ENCODE assay signal across 8 cellular contexts in genomic region chr6:2127484-2127911, GRCh38.
A peak's percentile ranks its signal among the peaks of the same experiment; 100 is the strongest.
DNase-seq lines count a peak whose midpoint lies in the region; ATAC-seq and TF ChIP-seq lines count a peak whose summit lies in the region.

No MANE protein-coding gene starts in this region.

- no peak overlapping the region for H3K27ac ChIP-seq in A673 (ENCODE audit: low read depth, low read length, poor library complexity, severe bottlenecking)

- H3K9me3 Mint-ChIP-seq in activated B cell treated with CpG ODN at 0.5 μM for 24 hours = no peaks in the 10 kb centered on the region

- peak overlapping the region; percentile 48 for H3K4me3 Mint-ChIP-seq in activated B cell treated with CpG ODN at 0.5 μM for 24 hours

- intact Hi-C loops in activated B cell treated with CpG ODN at 0.5 μM for 24 hours (cut with micrococcal nuclease) (loop anchor here (2.0 kb wide), 1 partner anchor 69 kb away; no protein-coding TSS in a partner anchor), A673 (cut with micrococcal nuclease; ENCODE audit: unreplicated experiment) (no loop called here)

- TF ChIP-seq CTCF in activated B cell treated with CpG ODN at 0.5 μM for 24 hours (IDR thresholded peaks at IDR 0.05) (no peak), A673 (conservative IDR thresholded peaks at IDR 0.05; ENCODE audit: low read depth, low read length) (no peak)

- DNase-seq in GM19238 (ENCODE audit: insufficient read length, low spot score) = peak; percentile 6
- peak; percentile 37 for DNase-seq in activated B cell treated with CpG ODN at 0.5 μM for 24 hours
- peak; percentile 33 for DNase-seq in germinal center (ENCODE audit: low spot score)
- DNase-seq in stimulated activated CD8-positive, alpha-beta memory T cell treated with anti-CD3 and anti-CD28 coated beads, Interleukin-12 subunit alpha, Interleukin-12 subunit beta, amount 100 ng/mL, for 24 hours (ENCODE audit: extremely low read depth) = peak; percentile 24
- DNase-seq in ecto neural progenitor cell (ENCODE audit: low spot score) = no peak
- DNase-seq in medulla oblongata (ENCODE audit: extremely low spot score) = no peak
- no peak for DNase-seq in A673 (ENCODE audit: low spot score)

- H3K4me1 Mint-ChIP-seq in activated B cell treated with CpG ODN at 0.5 μM for 24 hours = peaks cover 24% of the 10 kb centered on the region

- CTCF ChIA-PET in activated B cell treated with CpG ODN at 0.5 μM for 24 hours (lab: Charles Lee) (no interaction called here), A673 (lab: Charles Lee) (no interaction called here)

- peak; percentile 80 for ATAC-seq in activated B cell treated with CpG ODN at 0.5 μM for 24 hours (ENCODE audit: low read depth)
- no peak for ATAC-seq in GM18520 (IDR thresholded peaks at IDR 0.05; ENCODE audit: unreplicated experiment)

- H3K36me3 ChIP-seq in A673 (ENCODE audit: insufficient read depth, low read length, poor library complexity, severe bottlenecking) = no peaks in the 10 kb centered on the region

- H3K27me3 ChIP-seq in A673 (replicated peaks; ENCODE audit: insufficient read depth, low read depth, low read length, poor library complexity) = no peaks in the 10 kb centered on the region

- H3K27ac Mint-ChIP-seq in activated B cell treated with CpG ODN at 0.5 μM for 24 hours = peak overlapping the region; percentile 70

- no peaks in the 10 kb centered on the region for H3K27me3 Mint-ChIP-seq in activated B cell treated with CpG ODN at 0.5 μM for 24 hours

- POLR2A ChIA-PET in activated B cell treated with CpG ODN at 0.5 μM for 24 hours (lab: Charles Lee) (no interaction called here), A673 (lab: Charles Lee; ENCODE audit: low non-redundant PET) (no interaction called here)

- H3K4me3 ChIP-seq in A673 (ENCODE audit: low read depth, low read length, poor library complexity, severe bottlenecking) = no peak overlapping the region

- H3K36me3 Mint-ChIP-seq in activated B cell treated with CpG ODN at 0.5 μM for 24 hours (ENCODE audit: low read depth) = no peaks in the 10 kb centered on the region

- no peaks in the 10 kb centered on the region for H3K4me1 ChIP-seq in A673 (ENCODE audit: insufficient read depth, low read length, poor library complexity, severe bottlenecking)

- BruUV-seq in A673 (replicated peaks; lab: Mats Ljungman, UMichigan) = no TSS peak

- H3K9me3 ChIP-seq in A673 (ENCODE audit: low read depth, low read length, poor library complexity, severe bottlenecking) = no peaks in the 10 kb centered on the region

Comparison
In these comparisons a context has a peak if more than half of its experiments do, and no peak if none do; other contexts are left out.
1. DNase-seq: peak in GM19238 (single experiment), activated B cell treated with CpG ODN at 0.5 μM for 24 hours (single experiment), germinal center (single experiment) and stimulated activated CD8-positive, alpha-beta memory T cell treated with anti-CD3 and anti-CD28 coated beads, Interleukin-12 subunit alpha, Interleukin-12 subunit beta, amount 100 ng/mL, for 24 hours (single experiment); none in ecto neural progenitor cell (single experiment), medulla oblongata (single experiment) and A673 (single experiment).